Comparison of ENCODE assay signal across 14 cellular contexts in the genomic region with DNA sequence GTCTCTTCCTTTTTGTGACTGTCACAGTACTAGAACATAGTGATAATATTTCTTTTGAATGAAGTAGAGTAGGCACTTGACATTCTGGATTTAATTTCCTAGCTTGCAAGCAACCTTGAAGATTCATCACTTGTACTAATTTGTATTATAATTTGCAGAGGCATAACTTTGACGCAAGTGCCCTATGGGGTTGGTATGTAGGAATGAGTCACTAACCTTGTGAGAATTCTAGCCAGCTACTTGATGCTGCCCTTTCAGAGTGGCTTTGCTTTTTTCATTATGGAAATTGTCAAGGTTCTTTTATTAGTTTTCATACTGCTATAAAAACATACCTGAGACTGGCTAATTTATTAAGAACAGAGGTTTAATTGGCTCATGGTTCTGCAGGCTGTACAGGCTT.
"Had no signal": no experiment of that assay in that cellular context is flagged by ENCODE, and none has a peak within 500 bp of the region (broad histone marks: within the 10 kb centered on the region; RNA-seq: fewer than 3 reads in every experiment).

No MANE protein-coding gene starts in this region.

- H3K27me3 Mint-ChIP-seq: activated naive CD4-positive, alpha-beta T cell treated with anti-CD3 and anti-CD28 coated beads, Interleukin-2, amount 50 U/mL, for 24 hours; T-helper 17 cell had no signal

- H3K4me1 ChIP-seq: colonic mucosa, right atrium auricular region, transverse colon had no signal

- H2AFZ ChIP-seq: parathyroid adenoma had no signal

- DNase-seq: activated CD4-positive, alpha-beta T cell treated with anti-CD3 and anti-CD28 coated beads, Interleukin-2, amount 50 U/mL, for 1 hour; activated CD4-positive, CD25-positive, alpha-beta regulatory T cell; activated T-cell treated with anti-CD3 and anti-CD28 coated beads for 4 hours; colonic mucosa; hippocampal formation; kidney glomerular epithelial cell; small intestine; substantia nigra; T-helper 17 cell; transverse colon had no signal

- H3K9me3 Mint-ChIP-seq: activated naive CD4-positive, alpha-beta T cell treated with anti-CD3 and anti-CD28 coated beads, Interleukin-2, amount 50 U/mL, for 24 hours had no signal

- H3K36me3 ChIP-seq: colonic mucosa, right atrium auricular region had no signal

- H3K27ac ChIP-seq: colonic mucosa, parathyroid adenoma, right atrium auricular region, SK-N-MC, transverse colon had no signal

- H3K4me3 Mint-ChIP-seq: activated naive CD4-positive, alpha-beta T cell treated with anti-CD3 and anti-CD28 coated beads, Interleukin-2, amount 50 U/mL, for 24 hours; T-helper 17 cell had no signal

- H3K9me3 ChIP-seq: right atrium auricular region had no signal

- H3K4me3 ChIP-seq: colonic mucosa, right atrium auricular region, SK-N-MC, transverse colon had no signal

- ATAC-seq: T-helper 17 cell had no signal

- H3K27me3 ChIP-seq: colonic mucosa, right atrium auricular region, transverse colon had no signal

- H3K27ac Mint-ChIP-seq: activated naive CD4-positive, alpha-beta T cell treated with anti-CD3 and anti-CD28 coated beads, Interleukin-2, amount 50 U/mL, for 24 hours; T-helper 17 cell had no signal

- H3K79me2 ChIP-seq: parathyroid adenoma had no signal
